ENCODE assay signal across 10 cellular contexts in genomic region chr17:61467416-61468262, GRCh38. TPM values are rescaled to one million over a fixed set of nuclear protein-coding genes. Genes with fewer than 3 reads are reported as not detected.
DNase-seq lines count a peak whose midpoint lies in the region; ATAC-seq, FAIRE-seq and TF ChIP-seq lines count a peak whose summit lies in the region.
"Had no signal": no experiment of that assay in that cellular context is flagged by ENCODE, and none has a peak within 500 bp of the region (broad histone marks: within the 10 kb centered on the region; RNA-seq: fewer than 3 reads in every experiment).

No MANE protein-coding gene starts in this region.

- H3K9me3 ChIP-seq in Loucy (ENCODE audit: insufficient read depth, low read depth, low read length) (no peaks in the 10 kb centered on the region), K562 (replicated peaks; ENCODE audit: control insufficient read depth, insufficient read depth, low read depth, low read length) (no peaks in the 10 kb centered on the region), HepG2 (ENCODE audit: low read length) (no peaks in the 10 kb centered on the region)

- H3K27ac ChIP-seq in K562 (ENCODE audit: extremely low read depth, low read depth, low read length), result no peak overlapping the region
- no peak overlapping the region for H3K27ac ChIP-seq in HepG2 (ENCODE audit: extremely low read length, insufficient read depth, low read length)

- 10% methylated on average over 15 of the region's 15 CpGs for WGBS in K562 (ENCODE audit: insufficient coverage, low coverage, missing lambda C conversion rate)
- 78% methylated on average over 15 of the region's 15 CpGs for WGBS in HepG2 (ENCODE audit: low lambda C conversion rate)

- in situ Hi-C loops in K562 (cut with MboI) (no loop called here), HepG2 (cut with HindIII; ENCODE audit: extremely low pct_ligation_motif_present, low pct_unique_long_range_greater_than_20kb) (no loop called here)

- intact Hi-C loops in K562 (cut with micrococcal nuclease), result no loop called here
- intact Hi-C loops in HepG2 (cut with micrococcal nuclease; ENCODE audit: unreplicated experiment), result no loop called here

- BruUV-seq in K562 (replicated peaks; lab: Mats Ljungman, UMichigan), result no TSS peak
- no TSS peak for BruUV-seq in HepG2 (replicated peaks; lab: Mats Ljungman, UMichigan)

- CTCF ChIA-PET in K562 (lab: Yijun Ruan, JAX; ENCODE audit: low intra/inter-chr PET ratio), result no interaction called here
- CTCF ChIA-PET in HepG2 (lab: Yijun Ruan, JAX; ENCODE audit: low intra/inter-chr PET ratio, low total read pairs), result no interaction called here

- H3K79me2 ChIP-seq in Loucy (ENCODE audit: insufficient read depth, low read length) (no peaks in the 10 kb centered on the region), K562 (ENCODE audit: control insufficient read depth, insufficient read depth, low read length) (no peaks in the 10 kb centered on the region), HepG2 (ENCODE audit: insufficient read depth, low read length) (no peaks in the 10 kb centered on the region)

- no peaks in the 10 kb centered on the region for H3K27me3 ChIP-seq in Loucy (ENCODE audit: insufficient read depth, low read length, poor library complexity, severe bottlenecking)
- peaks cover 9 to 42% of the 10 kb centered on the region in 2 experiments; a peak in 4 of 5 replicates for H3K27me3 ChIP-seq in K562 (ENCODE audit: control insufficient read depth in 2 of 2, insufficient read depth in 2 of 2, low read length in 2 of 2)
- H3K27me3 ChIP-seq in HepG2 (ENCODE audit: control insufficient read depth in 1 of 2, insufficient read depth in 2 of 2, low read length in 2 of 2), result no peaks in the 10 kb centered on the region

- H3K4me2 ChIP-seq in Loucy (ENCODE audit: low read depth, low read length, poor library complexity, severe bottlenecking), result no peak overlapping the region
- peak overlapping the region; percentile 29 for H3K4me2 ChIP-seq in K562 (ENCODE audit: insufficient read depth, low read length)
- no peak overlapping the region for H3K4me2 ChIP-seq in HepG2 (ENCODE audit: low read depth, low read length)

- H3K4me3 ChIP-seq in Loucy (ENCODE audit: low read length, poor library complexity, severe bottlenecking) (no peak overlapping the region), K562 (no peak overlapping the region), HepG2 (replicated peaks in 1 of 3; ENCODE audit: insufficient read depth in 1 of 3, low read depth in 2 of 3, low read length in 3 of 3) (no peak overlapping the region)

- H3K9me2 ChIP-seq in Loucy (replicated peaks; ENCODE audit: low read depth, low read length), result no peaks in the 10 kb centered on the region

- no peaks in the 10 kb centered on the region for H3F3A ChIP-seq in Loucy (ENCODE audit: low read depth)

- FAIRE-seq in K562 (lab: Jason Lieb, UNC), result peak; percentile 23
- peak; percentile 26 for FAIRE-seq in HepG2 (lab: Jason Lieb, UNC)

- peaks cover 4% of the 10 kb centered on the region for H3K9me1 ChIP-seq in K562 (ENCODE audit: control insufficient read depth, insufficient read depth, low read length)

- no peak for TF ChIP-seq POLR2A in K562 (conservative IDR thresholded peaks at IDR 0.05)
- TF ChIP-seq POLR2A in HepG2 (IDR thresholded peaks at IDR 0.05; ENCODE audit: insufficient read depth in 1 of 2, low read depth in 2 of 2, low read length in 2 of 2), result no peak

- peak; percentile 42 for DNase-seq in CMK (ENCODE audit: low read depth)
- DNase-seq in K562 (ENCODE audit: extremely low read depth in 1 of 4, low spot score in 3 of 4), result peak; percentile 38 to 49 (median 42)
- DNase-seq in HepG2 (ENCODE audit: low spot score), result no peak
- no peak for DNase-seq in activated T-cell treated with anti-CD3 and anti-CD28 coated beads for 4 hours
- DNase-seq in 8988T, result no peak
- DNase-seq: immature natural killer cell had no signal

- ATAC-seq in K562, result peak; percentile 82
- ATAC-seq in HepG2, result peak; percentile 27; the same call in 1 of the 3 replicates
- ATAC-seq in HG03520 (IDR thresholded peaks at IDR 0.05; ENCODE audit: unreplicated experiment), result no peak
- no peak for ATAC-seq in GM21447 (IDR thresholded peaks at IDR 0.05; ENCODE audit: unreplicated experiment)

- TF ChIP-seq CTCF in Loucy (conservative IDR thresholded peaks at IDR 0.05; ENCODE audit: low read length), result no peak
- TF ChIP-seq CTCF in K562 (IDR thresholded peaks at IDR 0.05 in 2 of 3, conservative IDR thresholded peaks at IDR 0.05 in 1 of 3; ENCODE audit: insufficient read depth in 2 of 3, low read depth in 1 of 3, low read length in 3 of 3), result no peak
- TF ChIP-seq CTCF in HepG2 (CRISPR knock-in tag; IDR thresholded peaks at IDR 0.05), result no peak

- H3K4me1 ChIP-seq in Loucy (ENCODE audit: insufficient read depth, low read length, poor library complexity, severe bottlenecking) (peaks cover 12% of the 10 kb centered on the region), K562 (replicated peaks in 1 of 2; ENCODE audit: control insufficient read depth in 2 of 2, insufficient read depth in 2 of 2, low read length in 2 of 2) (peaks cover 2 to 13% of the 10 kb centered on the region in 2 experiments; a peak in 3 of 5 replicates), HepG2 (ENCODE audit: insufficient read depth, low read length) (peaks cover 44% of the 10 kb centered on the region)

- H2AFZ ChIP-seq in Loucy (ENCODE audit: low read length) (peak overlapping the region; percentile 53), K562 (ENCODE audit: low read depth, low read length) (peak overlapping the region; percentile 82), HepG2 (ENCODE audit: low read length) (peak overlapping the region; percentile 46)

- H4K20me1 ChIP-seq in Loucy (ENCODE audit: insufficient read depth, low read length, poor library complexity, severe bottlenecking) (no peaks in the 10 kb centered on the region), K562 (replicated peaks; ENCODE audit: control insufficient read depth, insufficient read depth, low read length) (0 out of 2 replicates have a peak, but pooled peaks cover 8% of the 10 kb centered on the region), HepG2 (ENCODE audit: insufficient read depth, low read length) (no peaks in the 10 kb centered on the region)

- TF ChIP-seq RAD21 in K562 (CRISPR knock-in tag; conservative IDR thresholded peaks at IDR 0.05 in 1 of 2, IDR thresholded peaks at IDR 0.05 in 1 of 2) (no peak), HepG2 (CRISPR knock-in tag; IDR thresholded peaks at IDR 0.05) (no peak)

- TF ChIP-seq EP300 in K562 (IDR thresholded peaks at IDR 0.05; ENCODE audit: low read length) (no peak), HepG2 (IDR thresholded peaks at IDR 0.05; ENCODE audit: low read depth in 2 of 2, low read length in 2 of 2) (no peak), HepG2 (CRISPR knock-in tag; IDR thresholded peaks at IDR 0.05; ENCODE audit: borderline replicate concordance) (no peak)

- H3K36me3 ChIP-seq in Loucy (ENCODE audit: insufficient read depth, low read length) (no peaks in the 10 kb centered on the region), K562 (ENCODE audit: control insufficient read depth, insufficient read depth, low read length) (no peaks in the 10 kb centered on the region), HepG2 (replicated peaks in 1 of 2; ENCODE audit: control insufficient read depth in 1 of 2, insufficient read depth in 2 of 2, low read length in 2 of 2) (no peaks in the 10 kb centered on the region)

- H3K9ac ChIP-seq in Loucy (ENCODE audit: low read depth, low read length, poor library complexity, severe bottlenecking) (no peak overlapping the region), K562 (ENCODE audit: insufficient read depth in 1 of 2, low read depth in 2 of 2, low read length in 2 of 2) (peak overlapping the region in 1 of 2 experiments; percentile 7; a peak in 1 of 4 replicates), HepG2 (ENCODE audit: insufficient read depth, low read depth, low read length) (no peak overlapping the region)

- POLR2A ChIA-PET in K562 (lab: Yijun Ruan, JAX), result interaction anchor here (0.6 to 1.2 kb wide), 7 partner anchors 11 to 60 kb away, joined by 3 to 4 read pairs (median 3); no protein-coding TSS in a partner anchor
- POLR2A ChIA-PET in HepG2 (lab: Yijun Ruan, JAX), result interaction anchor here (0.9 to 1.9 kb wide), 2 partner anchors 41 to 55 kb away, joined by 3 to 5 read pairs; no protein-coding TSS in a partner anchor

RNA-seq across cellular contexts. Expression of gene TBX4, which starts 15.4 kb away (rescaled TPM):
- not detected in 2 replicates for total RNA-seq in K562 (2011; cell fraction: chromatin; rRNA removed; ENCODE audit: low replicate concordance)
- total RNA-seq in K562 (2011; cell fraction: nucleolus; rRNA removed), result not detected in 2 replicates
- total RNA-seq in K562 (2011; cell fraction: nucleoplasm; rRNA removed), result not detected in 2 replicates
- total RNA-seq in K562 (2014; rRNA removed) (not detected in 2 replicates), K562 (2014; rRNA removed; fragmentation: Illumina TruSeq; extraction: Trizol) (not detected in 2 replicates), K562 (2015; rRNA removed; fragmentation: Illumina TruSeq; extraction: Trizol) (not detected in 2 replicates), K562 (2021) (not detected in 2 replicates), HepG2 (2016; rRNA removed; fragmentation: Illumina TruSeq; extraction: Trizol) (0.86 and 1.1 TPM in 2 replicates)
- polyA plus RNA-seq in K562 (2011; rRNA removed) (not detected in 2 replicates), K562 (2014; fragmentation: Illumina TruSeq; extraction: Trizol) (not detected in 2 replicates), K562 (2014; fragmentation: Nextera tagmentation; extraction: Ambion mirVana) (not detected), K562 (2014; rRNA removed) (not detected in 2 replicates), HepG2 (2011; rRNA removed) (0.11 and 0.17 TPM in 2 replicates)
- not detected in 2 replicates for polyA plus RNA-seq in K562 (2011; cell fraction: cytosol; rRNA removed)
- not detected in 2 replicates for polyA plus RNA-seq in K562 (2011; cell fraction: nucleus; rRNA removed)
- polyA plus RNA-seq in K562 (2012), result 0.06 TPM in 1 of 2 replicates, not detected in the other
- not detected in 2 replicates for polyA minus RNA-seq in K562 (2011; rRNA and poly(A)+ RNA removed)
- not detected in 2 replicates for polyA minus RNA-seq in K562 (2011; cell fraction: cytosol; rRNA and poly(A)+ RNA removed)
- polyA minus RNA-seq in K562 (2011; cell fraction: nucleus; rRNA and poly(A)+ RNA removed), result not detected in 2 replicates
- total RNA-seq in HepG2 (2016; cell fraction: cytosol; rRNA removed; fragmentation: Illumina TruSeq; extraction: Trizol; ENCODE audit: low read depth), result 0.10 and 0.35 TPM in 2 replicates
- 0.92 and 1.3 TPM in 2 replicates for total RNA-seq in HepG2 (2016; cell fraction: insoluble cytoplasmic fraction; rRNA removed; fragmentation: Illumina TruSeq; extraction: Trizol)
- 1.1 and 1.5 TPM in 2 replicates for total RNA-seq in HepG2 (2016; cell fraction: membrane; rRNA removed; fragmentation: Illumina TruSeq; extraction: Trizol)
- 1.1 and 1.3 TPM in 2 replicates for total RNA-seq in HepG2 (2016; cell fraction: nucleus; rRNA removed; fragmentation: Illumina TruSeq; extraction: Trizol)
- polyA plus RNA-seq in HepG2 (2011; cell fraction: cytosol; rRNA removed), result 0.05 and 0.09 TPM in 2 replicates
- polyA plus RNA-seq in HepG2 (2011; cell fraction: nucleus; rRNA removed), result 0.29 and 0.48 TPM in 2 replicates
- 0.15 and 0.40 TPM in 2 replicates for polyA plus RNA-seq in HepG2 (2012)
- 0.14 and 0.16 TPM in 2 replicates for polyA plus RNA-seq in HepG2 (2016; cell fraction: cytosol; fragmentation: Illumina TruSeq; extraction: Trizol; ENCODE audit: low read depth)
- 1.2 and 1.7 TPM in 2 replicates for polyA plus RNA-seq in HepG2 (2016; cell fraction: insoluble cytoplasmic fraction; fragmentation: Illumina TruSeq; extraction: Trizol; ENCODE audit: low read depth)
- polyA plus RNA-seq in HepG2 (2016; cell fraction: membrane; fragmentation: Illumina TruSeq; extraction: Trizol; ENCODE audit: low read depth), result 0.49 and 0.62 TPM in 2 replicates
- polyA plus RNA-seq in HepG2 (2016; cell fraction: nucleus; fragmentation: Illumina TruSeq; extraction: Trizol; ENCODE audit: insufficient read depth, low read depth), result 1.8 and 2.4 TPM in 2 replicates
- polyA minus RNA-seq in HepG2 (2011; rRNA and poly(A)+ RNA removed; ENCODE audit: low replicate concordance), result not detected in 2 replicates
- not detected in 2 replicates for polyA minus RNA-seq in HepG2 (2011; cell fraction: cytosol; rRNA and poly(A)+ RNA removed)
- not detected in 2 replicates for polyA minus RNA-seq in HepG2 (2011; cell fraction: nucleus; rRNA and poly(A)+ RNA removed)
- total RNA-seq: activated T-helper 1 cell treated with anti-CD3 and anti-CD28 coated beads, Interleukin-12 subunit alpha, Interleukin-12 subunit beta, Interleukin-2, Interleukin-4 antibody, amounts not matched to agents 30 ng/mL and 10 ng/mL and 1 ng/mL, durations not matched to agents 14 hours and 24 hours and 36 hours had no signal
- polyA plus RNA-seq: immature natural killer cell had no signal

Comparison
In these comparisons a context has a peak if more than half of its experiments do, and no peak if none do; other contexts are left out.
1. DNase-seq: peak in CMK (single experiment) and K562 (4 of 4); none in HepG2 (single experiment), activated T-cell treated with anti-CD3 and anti-CD28 coated beads for 4 hours (single experiment) and 8988T (single experiment).
2. ATAC-seq: peak in K562 (single experiment) and HepG2 (single experiment); none in HG03520 (single experiment) and GM21447 (single experiment).
3. Peak in every context shown above with its lines, with median percentiles within 50 percentile points of each other: H2AFZ ChIP-seq.